In the genomic region with DNA sequence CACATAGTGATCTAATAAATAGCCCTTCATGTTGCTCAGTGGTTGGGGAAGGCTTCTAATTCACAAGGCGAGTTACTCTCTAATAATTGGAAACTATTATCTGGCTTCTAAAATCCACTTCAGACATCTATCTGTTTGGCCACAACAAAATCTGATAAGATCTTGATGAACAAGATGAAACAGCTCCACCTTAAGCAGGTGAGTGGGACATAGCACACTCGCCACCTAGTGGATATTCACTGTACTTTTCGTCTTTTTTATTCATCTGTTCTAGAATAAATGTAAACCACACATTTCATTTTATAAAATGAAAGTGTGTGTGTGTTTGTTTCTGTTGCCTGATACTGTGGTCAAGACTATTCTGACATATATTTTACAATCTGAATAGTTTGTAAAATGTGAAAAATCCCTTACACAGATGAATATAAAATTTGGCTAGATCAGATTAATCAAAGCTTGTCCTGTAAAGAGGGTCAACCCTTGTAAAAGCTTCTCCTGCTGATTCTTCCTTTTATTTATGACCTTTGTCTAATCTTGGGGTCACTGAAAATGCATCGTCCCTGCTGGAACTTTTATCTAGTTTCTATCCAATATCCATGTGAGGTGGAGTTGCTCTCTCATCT, we compare ENCODE assay signal across 8 cellular contexts. TPM values are rescaled to one million over a fixed set of nuclear protein-coding genes. Genes with fewer than 3 reads are reported as not detected.
DNase-seq lines count a peak whose midpoint lies in the region; ATAC-seq, FAIRE-seq and TF ChIP-seq lines count a peak whose summit lies in the region.
"Had no signal": no experiment of that assay in that cellular context is flagged by ENCODE, and none has a peak within 500 bp of the region (broad histone marks: within the 10 kb centered on the region; RNA-seq: fewer than 3 reads in every experiment).

No MANE protein-coding gene starts in this region.

- H3K27me3 ChIP-seq in OCI-LY1 (ENCODE audit: insufficient read depth, low read length), result no peaks in the 10 kb centered on the region
- H3K27me3 ChIP-seq in esophagus muscularis mucosa, result no peaks in the 10 kb centered on the region

- H3K9me2 ChIP-seq in OCI-LY1 (ENCODE audit: low read depth, low read length), result no peaks in the 10 kb centered on the region

- H3K9me3 ChIP-seq in OCI-LY1 (ENCODE audit: low read length) (no peaks in the 10 kb centered on the region), esophagus muscularis mucosa (no peaks in the 10 kb centered on the region)

- H3K9ac ChIP-seq in OCI-LY1 (ENCODE audit: low read length), result no peak overlapping the region

- DNase-seq in HTR-8/SVneo (ENCODE audit: insufficient read length, low spot score), result peak; percentile 3
- DNase-seq in esophagus muscularis mucosa (ENCODE audit: extremely low spot score), result no peak
- no peak for DNase-seq in progenitor cell of endocrine pancreas (ENCODE audit: low spot score, unreplicated experiment)
- no peak for DNase-seq in NOMO-1 treated with dmso at 0.1 percent for 144 hours (lab: John Stamatoyannopoulos, UW; ENCODE audit: unreplicated experiment)
- DNase-seq: activated T-cell treated with anti-CD3 and anti-CD28 coated beads, Interleukin-2, amount 50 U/mL, for 72 hours had no signal

- no peak overlapping the region for H3K27ac Mint-ChIP-seq in progenitor cell of endocrine pancreas
- H3K27ac Mint-ChIP-seq: activated T-cell treated with anti-CD3 and anti-CD28 coated beads, Interleukin-2, amount 50 U/mL, for 72 hours had no signal

- intact Hi-C loops in esophagus muscularis mucosa (cut with DNase I), result loop anchor here (10.0 kb wide), 1 partner anchor 1055 kb away; no protein-coding TSS in a partner anchor

- peaks cover 51% of the 10 kb centered on the region for H3K4me1 ChIP-seq in OCI-LY1 (ENCODE audit: insufficient read depth, low read length, severe bottlenecking)
- no peaks in the 10 kb centered on the region for H3K4me1 ChIP-seq in esophagus muscularis mucosa

- FAIRE-seq in HTR-8/SVneo (lab: Jason Lieb, UNC), result no peak

- peak overlapping the region; percentile 22; the same call in 1 of the 2 replicates for H3K4me2 ChIP-seq in OCI-LY1 (ENCODE audit: low read length)

- 8% methylated on average over 4 of the region's 4 CpGs for WGBS in esophagus muscularis mucosa

- H3K4me1 Mint-ChIP-seq in progenitor cell of endocrine pancreas (ENCODE audit: low read depth), result no peaks in the 10 kb centered on the region

- H3K79me2 ChIP-seq in OCI-LY1 (ENCODE audit: insufficient read depth, low read length), result no peaks in the 10 kb centered on the region

- no peaks in the 10 kb centered on the region for H3K9me3 Mint-ChIP-seq in progenitor cell of endocrine pancreas (ENCODE audit: low read depth)
- H3K9me3 Mint-ChIP-seq: activated T-cell treated with anti-CD3 and anti-CD28 coated beads, Interleukin-2, amount 50 U/mL, for 72 hours had no signal

- H3K27ac ChIP-seq in OCI-LY1 (ENCODE audit: low read depth, low read length, poor library complexity, severe bottlenecking) (peak overlapping the region; percentile 12), esophagus muscularis mucosa (replicated peaks in 1 of 4) (no peak overlapping the region)

- no peak for TF ChIP-seq EP300 in esophagus muscularis mucosa (IDR thresholded peaks at IDR 0.05)

- peak; percentile 66 for TF ChIP-seq CTCF in GM12873 (IDR thresholded peaks at IDR 0.05; ENCODE audit: insufficient read depth, low read depth, low read length, missing control alignments)
- peak; percentile 98 for TF ChIP-seq CTCF in OCI-LY1 (IDR thresholded peaks at IDR 0.05; ENCODE audit: low read length)
- peak; percentile 38 to 58 (median 54) for TF ChIP-seq CTCF in esophagus muscularis mucosa (IDR thresholded peaks at IDR 0.05)
- TF ChIP-seq CTCF in progenitor cell of endocrine pancreas (IDR thresholded peaks at IDR 0.05; ENCODE audit: unreplicated experiment), result peak; percentile 89

- H3F3A ChIP-seq in OCI-LY1 (ENCODE audit: insufficient read depth, low read length), result no peaks in the 10 kb centered on the region

- H4K20me1 ChIP-seq in OCI-LY1 (ENCODE audit: insufficient read depth, low read length), result no peaks in the 10 kb centered on the region

- ATAC-seq in GM21619 (IDR thresholded peaks at IDR 0.05; ENCODE audit: unreplicated experiment), result peak; percentile 92

- H3K36me3 Mint-ChIP-seq in progenitor cell of endocrine pancreas (ENCODE audit: insufficient read depth), result no peaks in the 10 kb centered on the region

- H3K27me3 Mint-ChIP-seq in progenitor cell of endocrine pancreas, result peaks cover under 1% of the 10 kb centered on the region

- no peak for TF ChIP-seq POLR2A in esophagus muscularis mucosa (IDR thresholded peaks at IDR 0.05; ENCODE audit: low read depth)

- H2AFZ ChIP-seq in OCI-LY1 (ENCODE audit: low read length), result peak overlapping the region; percentile 19; the same call in 1 of the 2 replicates

- no peak overlapping the region for H3K4me3 ChIP-seq in OCI-LY1 (ENCODE audit: low read depth, low read length, poor library complexity, severe bottlenecking)
- H3K4me3 ChIP-seq in esophagus muscularis mucosa, result no peak overlapping the region

- no peak overlapping the region for H3K4me3 Mint-ChIP-seq in progenitor cell of endocrine pancreas (ENCODE audit: low read depth)
- H3K4me3 Mint-ChIP-seq: activated T-cell treated with anti-CD3 and anti-CD28 coated beads, Interleukin-2, amount 50 U/mL, for 72 hours had no signal

- H3K36me3 ChIP-seq in OCI-LY1 (ENCODE audit: insufficient read depth, low read length) (no peaks in the 10 kb centered on the region), esophagus muscularis mucosa (no peaks in the 10 kb centered on the region)

RNA-seq across cellular contexts. Expression of a gene that starts 26.5 kb away (rescaled TPM):
- total RNA-seq in esophagus muscularis mucosa (1 to 10 TPM; 1.2 to 2.9 (median 1.9) TPM), progenitor cell of endocrine pancreas (6.5 and 8.2 TPM in 2 replicates)
- total RNA-seq: activated T-cell treated with anti-CD3 and anti-CD28 coated beads, Interleukin-2, amount 50 U/mL, for 72 hours had no signal
